In genomic region chr19:5148794-5149190, GRCh38 we compare ENCODE assay signal across 23 cellular contexts.
DNase-seq lines count a peak whose midpoint lies in the region; ATAC-seq and TF ChIP-seq lines count a peak whose summit lies in the region.
"Had no signal": no experiment of that assay in that cellular context is flagged by ENCODE, and none has a peak within 500 bp of the region (broad histone marks: within the 10 kb centered on the region; RNA-seq: fewer than 3 reads in every experiment).

No MANE protein-coding gene starts in this region.

- TF ChIP-seq CTCF in right atrium auricular region (IDR thresholded peaks at IDR 0.05) (no peak), glutamatergic neuron (IDR thresholded peaks at IDR 0.05; ENCODE audit: partially characterized antibody, unreplicated experiment) (no peak), endothelial cell (IDR thresholded peaks at IDR 0.05; ENCODE audit: unreplicated experiment) (no peak)

- no peak overlapping the region for H3K4me2 ChIP-seq in neuronal stem cell (ENCODE audit: insufficient read depth, low read length, poor library complexity, severe bottlenecking)

- peak; percentile 55 for DNase-seq in Right ventricle myocardium inferior (ENCODE audit: missing footprints)
- no peak for DNase-seq in right atrium auricular region (ENCODE audit: low spot score)
- peak; percentile 21 for DNase-seq in glutamatergic neuron
- no peak for DNase-seq in neuronal stem cell (ENCODE audit: low spot score)
- no peak for DNase-seq in effector memory CD4-positive, alpha-beta T cell
- no peak for DNase-seq in cortex of kidney (lab: John Stamatoyannopoulos, UW)
- DNase-seq in endothelial cell (ENCODE audit: low spot score): no peak
- no peak for DNase-seq in stimulated activated CD4-positive, alpha-beta T cell treated with anti-CD3 and anti-CD28 coated beads, Interleukin-2, amount 100 ng/mL, for 24 hours
- DNase-seq: activated CD4-positive, alpha-beta T cell treated with anti-CD3 and anti-CD28 coated beads, Interleukin-2, amount 50 U/mL, for 48 hours; activated naive CD4-positive, alpha-beta T cell treated with anti-CD3 and anti-CD28 coated beads, Interleukin-2, amount 50 U/mL, for 16 hours; activated T-cell treated with anti-CD3 and anti-CD28 coated beads for 4 hours; effector CD8-positive, alpha-beta T cell; EL; NCI-H1417; NCI-H526; SIG-M5; stimulated activated CD4-positive, alpha-beta T cell treated with anti-CD3 and anti-CD28 coated beads, Interleukin-12 subunit alpha, Interleukin-12 subunit beta, amount 100 ng/mL, for 4 hours; stimulated activated CD8-positive, alpha-beta memory T cell treated with anti-CD3 and anti-CD28 coated beads, Interleukin-4, amount 100 ng/mL, for 48 hours had no signal

- H4K91ac ChIP-seq in neuronal stem cell (ENCODE audit: low read depth, low read length, poor library complexity): no peak overlapping the region

- H3K9ac ChIP-seq in neuronal stem cell (ENCODE audit: low read depth, low read length, poor library complexity): no peak overlapping the region

- H3K27ac Mint-ChIP-seq in glutamatergic neuron (ENCODE audit: unreplicated experiment) (peak overlapping the region; percentile 94), endothelial cell (ENCODE audit: unreplicated experiment) (no peak overlapping the region)

- no peak overlapping the region for H2BK120ac ChIP-seq in neuronal stem cell (ENCODE audit: low read depth, low read length)

- H2BK5ac ChIP-seq in neuronal stem cell (ENCODE audit: low read length): peak overlapping the region; percentile 95

- intact Hi-C loops in Right ventricle myocardium inferior (cut with DNase I): no loop called here

- no CpG with 5 or more reads among the region's 15 CpGs for WGBS in neuronal stem cell (ENCODE audit: extremely low coverage in 2 of 2, insufficient read length in 2 of 2, insufficient replicate concordance in 1 of 2), 2 donors

- no peak overlapping the region for H2BK12ac ChIP-seq in neuronal stem cell (ENCODE audit: low read length)

- no peak overlapping the region for H3K14ac ChIP-seq in neuronal stem cell (ENCODE audit: low read length)

- peaks cover 2% of the 10 kb centered on the region for H3K79me1 ChIP-seq in neuronal stem cell (ENCODE audit: low read depth, low read length)

- H3K4ac ChIP-seq in neuronal stem cell (ENCODE audit: low read length): no peak overlapping the region

- no peak overlapping the region for H2AK5ac ChIP-seq in neuronal stem cell (ENCODE audit: low read depth, low read length)

- peaks cover 27% of the 10 kb centered on the region for H3K9me3 Mint-ChIP-seq in glutamatergic neuron (ENCODE audit: unreplicated experiment)
- no peaks in the 10 kb centered on the region for H3K9me3 Mint-ChIP-seq in endothelial cell (ENCODE audit: unreplicated experiment)

- ATAC-seq in Right ventricle myocardium inferior: no peak
- ATAC-seq: gastroesophageal sphincter, left lobe of liver had no signal

- H3K36me3 ChIP-seq in right atrium auricular region: peaks cover 37% of the 10 kb centered on the region
- H3K36me3 ChIP-seq in neuronal stem cell (replicated peaks in 1 of 2; ENCODE audit: control insufficient read depth in 2 of 2, insufficient read depth in 2 of 2, low read length in 2 of 2): peaks cover 6 to 48% of the 10 kb centered on the region in 2 donors
- peaks cover 14% of the 10 kb centered on the region for H3K36me3 ChIP-seq in effector memory CD4-positive, alpha-beta T cell (ENCODE audit: control insufficient read depth, insufficient read depth, low read length)

- H3K27me3 ChIP-seq in right atrium auricular region: no peaks in the 10 kb centered on the region
- H3K27me3 ChIP-seq in neuronal stem cell (ENCODE audit: control insufficient read depth in 3 of 3, insufficient read depth in 3 of 3, low read depth in 1 of 3, low read length in 3 of 3): no peaks in the 10 kb centered on the region
- no peaks in the 10 kb centered on the region for H3K27me3 ChIP-seq in effector memory CD4-positive, alpha-beta T cell (replicated peaks; ENCODE audit: control insufficient read depth, insufficient read depth, low read length, poor library complexity, severe bottlenecking)
- H3K27me3 ChIP-seq: esophagus muscularis mucosa, gastroesophageal sphincter had no signal

- H3K4me1 Mint-ChIP-seq in glutamatergic neuron (ENCODE audit: low read depth, unreplicated experiment): peaks cover 27% of the 10 kb centered on the region
- no peaks in the 10 kb centered on the region for H3K4me1 Mint-ChIP-seq in endothelial cell (ENCODE audit: unreplicated experiment)

- H3K4me3 Mint-ChIP-seq in glutamatergic neuron (ENCODE audit: unreplicated experiment) (peak overlapping the region; percentile 70), endothelial cell (ENCODE audit: unreplicated experiment) (no peak overlapping the region)

- no peak overlapping the region for H2AFZ ChIP-seq in neuronal stem cell (ENCODE audit: low read length)

- H4K8ac ChIP-seq in neuronal stem cell (ENCODE audit: low read depth, low read length): no peak overlapping the region

- H3K27ac ChIP-seq in right atrium auricular region: no peak overlapping the region
- H3K27ac ChIP-seq in neuronal stem cell (replicated peaks; ENCODE audit: low read length): no peak overlapping the region
- H3K27ac ChIP-seq in effector memory CD4-positive, alpha-beta T cell (ENCODE audit: insufficient read depth, low read length, poor library complexity, severe bottlenecking): no peak overlapping the region
- H3K27ac ChIP-seq: C4-2B, esophagus muscularis mucosa, gastroesophageal sphincter, VCaP had no signal

- no peaks in the 10 kb centered on the region for H3K9me3 ChIP-seq in right atrium auricular region
- no peaks in the 10 kb centered on the region for H3K9me3 ChIP-seq in neuronal stem cell (replicated peaks in 1 of 2; ENCODE audit: control insufficient read depth in 2 of 2, insufficient read depth in 1 of 2, low read depth in 1 of 2, low read length in 2 of 2)
- no peaks in the 10 kb centered on the region for H3K9me3 ChIP-seq in effector memory CD4-positive, alpha-beta T cell (ENCODE audit: control insufficient read depth, low read length)
- H3K9me3 ChIP-seq: esophagus muscularis mucosa, gastroesophageal sphincter had no signal

- H2BK15ac ChIP-seq in neuronal stem cell (ENCODE audit: low read length): peak overlapping the region; percentile 67

- peaks cover 22% of the 10 kb centered on the region for H3K27me3 Mint-ChIP-seq in glutamatergic neuron (ENCODE audit: unreplicated experiment)
- H3K27me3 Mint-ChIP-seq in endothelial cell (ENCODE audit: unreplicated experiment): peaks cover 8% of the 10 kb centered on the region

- no peak overlapping the region for H3K18ac ChIP-seq in neuronal stem cell (ENCODE audit: low read length)

- H3K23ac ChIP-seq in neuronal stem cell (ENCODE audit: low read depth, low read length, poor library complexity): peak overlapping the region; percentile 43

- H3K4me1 ChIP-seq in right atrium auricular region (peaks cover 0 to 2% of the 10 kb centered on the region in 2 donors), neuronal stem cell (ENCODE audit: control insufficient read depth in 2 of 2, insufficient read depth in 1 of 2, low read depth in 1 of 2, low read length in 2 of 2) (peaks cover 0 to 13% of the 10 kb centered on the region in 2 donors)
- no peaks in the 10 kb centered on the region for H3K4me1 ChIP-seq in effector memory CD4-positive, alpha-beta T cell (ENCODE audit: control insufficient read depth, insufficient read depth, low read length, poor library complexity, severe bottlenecking)
- H3K4me1 ChIP-seq: esophagus muscularis mucosa, gastroesophageal sphincter had no signal

- H3K4me3 ChIP-seq in right atrium auricular region (no peak overlapping the region), neuronal stem cell (ENCODE audit: low read length in 2 of 2) (no peak overlapping the region)
- H3K4me3 ChIP-seq in effector memory CD4-positive, alpha-beta T cell (ENCODE audit: insufficient read depth, low read depth, low read length, poor library complexity, severe bottlenecking): no peak overlapping the region
- H3K4me3 ChIP-seq: esophagus muscularis mucosa, gastroesophageal sphincter had no signal

- H3K36me3 Mint-ChIP-seq in glutamatergic neuron (ENCODE audit: unreplicated experiment) (peaks cover 4% of the 10 kb centered on the region), endothelial cell (ENCODE audit: low read depth, unreplicated experiment) (peaks cover 21% of the 10 kb centered on the region)

Comparison
In these comparisons a context has a peak if more than half of its experiments do, and no peak if none do; other contexts are left out.
1. DNase-seq: peak in Right ventricle myocardium inferior (single experiment) and glutamatergic neuron (single experiment); none in right atrium auricular region (single experiment), neuronal stem cell (single experiment), effector memory CD4-positive, alpha-beta T cell (0 of 3), cortex of kidney (single experiment), endothelial cell (single experiment) and stimulated activated CD4-positive, alpha-beta T cell treated with anti-CD3 and anti-CD28 coated beads, Interleukin-2, amount 100 ng/mL, for 24 hours (0 of 2).